In the genomic region with DNA sequence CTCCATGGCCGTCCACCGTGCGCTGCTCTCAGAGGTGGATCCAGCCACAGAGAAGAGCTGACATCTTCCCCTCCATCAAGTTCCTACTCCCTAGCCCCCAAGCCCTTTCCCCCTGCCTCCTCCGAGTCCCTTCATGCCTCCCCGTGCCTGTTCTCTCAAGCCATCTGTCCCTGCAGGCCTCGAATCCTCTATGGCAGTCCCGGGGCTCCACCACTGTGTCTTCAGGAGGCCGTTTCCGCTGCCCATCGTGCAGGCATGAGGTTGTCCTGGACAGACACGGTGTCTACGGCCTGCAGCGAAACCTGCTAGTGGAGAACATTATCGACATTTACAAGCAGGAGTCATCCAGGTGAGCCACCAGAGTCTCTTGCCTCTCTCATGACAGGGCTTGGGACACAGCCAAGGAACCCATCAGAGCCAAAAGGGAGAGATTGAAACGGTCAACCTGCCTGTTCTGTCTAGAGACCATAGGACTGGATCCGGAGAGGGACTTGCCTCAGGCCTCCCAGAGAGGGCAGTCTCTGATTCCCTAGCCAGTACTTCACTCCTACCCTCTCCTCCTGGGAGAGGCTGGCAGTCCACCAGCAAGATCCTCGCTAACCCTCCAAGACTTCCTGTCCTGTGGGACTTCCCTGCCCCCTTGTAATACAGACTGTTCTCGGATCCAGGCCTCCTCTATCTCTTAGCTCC, we compare ENCODE assay signal across 1 cellular context.
TF ChIP-seq lines count a peak whose summit lies in the region.

No MANE protein-coding gene starts in this region.

TF ChIP-seq in SK-N-SH treated with all-trans-retinoic acid at 6 μM for 48 hours, 23 proteins besides CTCF, POLR2A, EP300 and RAD21 (continued from another document):
- TF ChIP-seq POU6F1 (CRISPR knock-in tag; IDR thresholded peaks at IDR 0.05; ENCODE audit: borderline replicate concordance, low read depth), result no peak
- TF ChIP-seq GLIS3 (CRISPR knock-in tag; IDR thresholded peaks at IDR 0.05), result no peak
- no peak for TF ChIP-seq PPARA (CRISPR knock-in tag; IDR thresholded peaks at IDR 0.05; ENCODE audit: borderline replicate concordance)
- no peak for TF ChIP-seq TCF4 (CRISPR knock-in tag; IDR thresholded peaks at IDR 0.05; ENCODE audit: borderline replicate concordance)
- TF ChIP-seq CSDC2 (CRISPR knock-in tag; IDR thresholded peaks at IDR 0.05), result no peak
- TF ChIP-seq BACH2 (CRISPR knock-in tag; IDR thresholded peaks at IDR 0.05; ENCODE audit: borderline replicate concordance), result no peak
